In genomic region chr22:36209394-36209999, GRCh38 we compare ENCODE assay signal across 5 cellular contexts. TPM values are rescaled to one million over a fixed set of nuclear protein-coding genes. Genes with fewer than 3 reads are reported as not detected.
"Had no signal": no experiment of that assay in that cellular context is flagged by ENCODE, and none has a peak within 500 bp of the region (broad histone marks: within the 10 kb centered on the region; RNA-seq: fewer than 3 reads in every experiment).

No MANE protein-coding gene starts in this region.

RNA-seq across cellular contexts. Expression of gene APOL4, which starts 7.9 kb away (rescaled TPM):
- total RNA-seq: HT-29, IMR-90, PC-9, RPMI7951 had no signal

RNA-seq across cellular contexts. Expression of gene APOL3, which starts 48.9 kb away (rescaled TPM):
- total RNA-seq: SJCRH30 had no signal
